Comparison of ENCODE assay signal across 2 cellular contexts in genomic region chr20:3071610-3072529, GRCh38.
TF ChIP-seq lines count a peak whose summit lies in the region.

TSS of gene OXT (plus strand) at chr20:3071620. CDS start at chr20:3071656, 36 bp downstream.

TF ChIP-seq in GM12878, 131 proteins besides CTCF, POLR2A, EP300 and RAD21 (continued from another document):
- no peak for TF ChIP-seq BCLAF1 (IDR thresholded peaks at IDR 0.05)

TF ChIP-seq in SK-N-SH treated with all-trans-retinoic acid at 6 μM for 48 hours, 23 proteins besides CTCF, POLR2A, EP300 and RAD21 (continued from another document):
- TF ChIP-seq CREB5 (CRISPR knock-in tag; IDR thresholded peaks at IDR 0.05; ENCODE audit: low read depth) (no peak), ZNF8 (CRISPR knock-in tag; IDR thresholded peaks at IDR 0.05) (no peak), TCF4 (CRISPR knock-in tag; IDR thresholded peaks at IDR 0.05; ENCODE audit: borderline replicate concordance) (no peak), BACH2 (CRISPR knock-in tag; IDR thresholded peaks at IDR 0.05; ENCODE audit: borderline replicate concordance) (no peak), PATZ1 (CRISPR knock-in tag; IDR thresholded peaks at IDR 0.05; ENCODE audit: borderline replicate concordance) (no peak), PPARA (CRISPR knock-in tag; IDR thresholded peaks at IDR 0.05; ENCODE audit: borderline replicate concordance) (no peak), RARB (CRISPR knock-in tag; IDR thresholded peaks at IDR 0.05) (no peak), CSRNP3 (CRISPR knock-in tag; IDR thresholded peaks at IDR 0.05) (no peak), CSDC2 (CRISPR knock-in tag; IDR thresholded peaks at IDR 0.05) (no peak), ZFP30 (CRISPR knock-in tag; IDR thresholded peaks at IDR 0.05) (no peak), TOX (CRISPR knock-in tag; IDR thresholded peaks at IDR 0.05; ENCODE audit: borderline replicate concordance) (no peak), ESRRG (CRISPR knock-in tag; IDR thresholded peaks at IDR 0.05) (no peak), SNAI2 (CRISPR knock-in tag; IDR thresholded peaks at IDR 0.05) (no peak), ZNF70 (CRISPR knock-in tag; IDR thresholded peaks at IDR 0.05) (no peak)
